In the genomic region with DNA sequence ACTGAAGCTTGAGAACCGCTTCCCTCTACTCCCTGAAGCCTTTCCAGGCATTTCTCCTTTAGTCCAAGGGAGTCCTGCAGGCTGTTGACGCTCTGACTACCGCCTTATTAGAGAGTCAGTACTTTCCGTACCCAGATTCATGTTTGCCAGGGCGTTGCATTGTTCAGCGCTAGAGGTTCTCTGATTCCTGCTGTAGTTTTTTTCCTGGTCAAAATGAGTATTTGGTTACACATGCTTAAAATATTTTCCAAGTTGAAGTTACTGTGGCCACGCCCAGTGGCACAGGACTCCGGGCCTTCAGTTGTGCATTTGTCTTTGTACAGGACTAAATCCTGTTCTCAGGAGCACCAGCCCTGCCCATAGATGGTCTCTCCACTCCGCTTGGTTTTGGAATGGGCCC, we compare ENCODE assay signal across 9 cellular contexts. TPM values are rescaled to one million over a fixed set of nuclear protein-coding genes. Genes with fewer than 3 reads are reported as not detected.
DNase-seq lines count a peak whose midpoint lies in the region; ATAC-seq, FAIRE-seq and TF ChIP-seq lines count a peak whose summit lies in the region.
"Had no signal": no experiment of that assay in that cellular context is flagged by ENCODE, and none has a peak within 500 bp of the region (broad histone marks: within the 10 kb centered on the region; RNA-seq: fewer than 3 reads in every experiment).

No MANE protein-coding gene starts in this region.

- no peaks in the 10 kb centered on the region for H3K36me3 Mint-ChIP-seq in stimulated activated naive B cell treated with anti-CD40 and anti-IgM and Interleukin-4, amounts not matched to agents 10 μg/mL and 1 μg/mL and 100 μg/mL, for 72 hours
- H3K36me3 Mint-ChIP-seq: activated naive CD4-positive, alpha-beta T cell treated with anti-CD3 and anti-CD28 coated beads, Interleukin-2, amount 50 U/mL, for 24 hours had no signal

- no peaks in the 10 kb centered on the region for H3K9me3 Mint-ChIP-seq in stimulated activated naive B cell treated with anti-CD40 and anti-IgM and Interleukin-4, amounts not matched to agents 10 μg/mL and 1 μg/mL and 100 μg/mL, for 72 hours
- H3K9me3 Mint-ChIP-seq: activated naive CD4-positive, alpha-beta T cell treated with anti-CD3 and anti-CD28 coated beads, Interleukin-2, amount 50 U/mL, for 24 hours had no signal

- ATAC-seq in lung (ENCODE audit: insufficient read depth, low FRiP score) (peak; percentile 81), HG03097 (IDR thresholded peaks at IDR 0.05; ENCODE audit: low FRiP score, unreplicated experiment) (no peak), HG03045 (IDR thresholded peaks at IDR 0.05; ENCODE audit: unreplicated experiment) (no peak)
- ATAC-seq in stimulated activated naive B cell treated with anti-CD40 and anti-IgM and Interleukin-4, amounts not matched to agents 10 μg/mL and 1 μg/mL and 100 μg/mL, for 72 hours (replicated peaks) = no peak

- H3K4me1 ChIP-seq in ACC112 (ENCODE audit: control insufficient read depth, insufficient read depth, low read length, unreplicated experiment) (peaks cover 27% of the 10 kb centered on the region), lung (ENCODE audit: control insufficient read depth in 2 of 2, insufficient read depth in 2 of 2, low read length in 2 of 2) (peaks cover 5 to 23% of the 10 kb centered on the region in 2 donors)

- H3K9me3 ChIP-seq in lung (ENCODE audit: control insufficient read depth in 2 of 2, insufficient read depth in 1 of 2, low read length in 1 of 2) = no peaks in the 10 kb centered on the region

- DNase-seq in HTR-8/SVneo (ENCODE audit: insufficient read length, low spot score) (peak; percentile 45), choroid plexus epithelial cell (ENCODE audit: low read depth) (peak; percentile 43), lung (ENCODE audit: low spot score) (peak; percentile 65)
- DNase-seq in activated T-cell treated with anti-CD3 and anti-CD28 coated beads, Interleukin-2, amount 50 U/mL, for 48 hours = no peak
- no peak for DNase-seq in stimulated activated naive B cell treated with anti-CD40 and anti-IgM and Interleukin-4, amounts not matched to agents 10 μg/mL and 1 μg/mL and 100 μg/mL, for 72 hours

- peak overlapping the region; percentile 69 for H2AFZ ChIP-seq in ACC112 (ENCODE audit: low read length, unreplicated experiment)

- H3K4me3 ChIP-seq in ACC112 (ENCODE audit: low read depth, low read length) (peak overlapping the region; percentile 9; the same call in 1 of the 2 replicates), choroid plexus epithelial cell (ENCODE audit: low read depth, low read length) (no peak overlapping the region), lung (no peak overlapping the region)

- H3K27ac ChIP-seq in ACC112 (ENCODE audit: low read depth, low read length) = peak overlapping the region; percentile 21
- peak overlapping the region in 1 of 2 donors; percentile 83 for H3K27ac ChIP-seq in lung (ENCODE audit: low read depth in 1 of 2, low read length in 1 of 2)

- no peak overlapping the region for H3K4me3 Mint-ChIP-seq in stimulated activated naive B cell treated with anti-CD40 and anti-IgM and Interleukin-4, amounts not matched to agents 10 μg/mL and 1 μg/mL and 100 μg/mL, for 72 hours
- H3K4me3 Mint-ChIP-seq: activated naive CD4-positive, alpha-beta T cell treated with anti-CD3 and anti-CD28 coated beads, Interleukin-2, amount 50 U/mL, for 24 hours had no signal

- 60 to 80% methylated on average over 9 of the region's 9 CpGs for WGBS in lung, 2 donors

- no peak for FAIRE-seq in HTR-8/SVneo (lab: Jason Lieb, UNC)

- no peak overlapping the region for H3K27ac Mint-ChIP-seq in stimulated activated naive B cell treated with anti-CD40 and anti-IgM and Interleukin-4, amounts not matched to agents 10 μg/mL and 1 μg/mL and 100 μg/mL, for 72 hours
- H3K27ac Mint-ChIP-seq: activated naive CD4-positive, alpha-beta T cell treated with anti-CD3 and anti-CD28 coated beads, Interleukin-2, amount 50 U/mL, for 24 hours had no signal

- H3K4me1 Mint-ChIP-seq in stimulated activated naive B cell treated with anti-CD40 and anti-IgM and Interleukin-4, amounts not matched to agents 10 μg/mL and 1 μg/mL and 100 μg/mL, for 72 hours = no peaks in the 10 kb centered on the region
- H3K4me1 Mint-ChIP-seq: activated naive CD4-positive, alpha-beta T cell treated with anti-CD3 and anti-CD28 coated beads, Interleukin-2, amount 50 U/mL, for 24 hours had no signal

- no peaks in the 10 kb centered on the region for H3K36me3 ChIP-seq in ACC112 (ENCODE audit: insufficient read depth, low read length)
- peaks cover 0 to 2% of the 10 kb centered on the region in 2 donors for H3K36me3 ChIP-seq in lung (ENCODE audit: control insufficient read depth in 2 of 2, insufficient read depth in 2 of 2, low read length in 2 of 2)

- no peaks in the 10 kb centered on the region for H3K27me3 Mint-ChIP-seq in stimulated activated naive B cell treated with anti-CD40 and anti-IgM and Interleukin-4, amounts not matched to agents 10 μg/mL and 1 μg/mL and 100 μg/mL, for 72 hours
- H3K27me3 Mint-ChIP-seq: activated naive CD4-positive, alpha-beta T cell treated with anti-CD3 and anti-CD28 coated beads, Interleukin-2, amount 50 U/mL, for 24 hours had no signal

- peaks cover 5% of the 10 kb centered on the region for H3K79me2 ChIP-seq in ACC112 (ENCODE audit: control insufficient read depth, insufficient read depth, low read length, unreplicated experiment)

- TF ChIP-seq CTCF in choroid plexus epithelial cell (conservative IDR thresholded peaks at IDR 0.05; ENCODE audit: low read depth, low read length) (no peak), lung (IDR thresholded peaks at IDR 0.05; ENCODE audit: control extremely low read depth, extremely low read depth) (no peak)

- H3K27me3 ChIP-seq in ACC112 (ENCODE audit: insufficient read depth, low read length) = no peaks in the 10 kb centered on the region
- H3K27me3 ChIP-seq in lung (ENCODE audit: control insufficient read depth, insufficient read depth) = no peaks in the 10 kb centered on the region

RNA-seq across cellular contexts. Expression of a gene that starts 7.9 kb away (rescaled TPM):
- 10 to 100 TPM; 31.0 to 79.6 TPM for total RNA-seq in lung
- 10 to 100 TPM; 13.5 to 15.1 TPM for polyA plus RNA-seq in lung

Comparison
In these comparisons a context has a peak if more than half of its experiments do, and no peak if none do; other contexts are left out.
1. DNase-seq: peak in HTR-8/SVneo (single experiment), choroid plexus epithelial cell (single experiment) and lung (single experiment); none in activated T-cell treated with anti-CD3 and anti-CD28 coated beads, Interleukin-2, amount 50 U/mL, for 48 hours (0 of 2) and stimulated activated naive B cell treated with anti-CD40 and anti-IgM and Interleukin-4, amounts not matched to agents 10 μg/mL and 1 μg/mL and 100 μg/mL, for 72 hours (single experiment).